8 cellular contexts compared by ENCODE assay signal in the genomic region with DNA sequence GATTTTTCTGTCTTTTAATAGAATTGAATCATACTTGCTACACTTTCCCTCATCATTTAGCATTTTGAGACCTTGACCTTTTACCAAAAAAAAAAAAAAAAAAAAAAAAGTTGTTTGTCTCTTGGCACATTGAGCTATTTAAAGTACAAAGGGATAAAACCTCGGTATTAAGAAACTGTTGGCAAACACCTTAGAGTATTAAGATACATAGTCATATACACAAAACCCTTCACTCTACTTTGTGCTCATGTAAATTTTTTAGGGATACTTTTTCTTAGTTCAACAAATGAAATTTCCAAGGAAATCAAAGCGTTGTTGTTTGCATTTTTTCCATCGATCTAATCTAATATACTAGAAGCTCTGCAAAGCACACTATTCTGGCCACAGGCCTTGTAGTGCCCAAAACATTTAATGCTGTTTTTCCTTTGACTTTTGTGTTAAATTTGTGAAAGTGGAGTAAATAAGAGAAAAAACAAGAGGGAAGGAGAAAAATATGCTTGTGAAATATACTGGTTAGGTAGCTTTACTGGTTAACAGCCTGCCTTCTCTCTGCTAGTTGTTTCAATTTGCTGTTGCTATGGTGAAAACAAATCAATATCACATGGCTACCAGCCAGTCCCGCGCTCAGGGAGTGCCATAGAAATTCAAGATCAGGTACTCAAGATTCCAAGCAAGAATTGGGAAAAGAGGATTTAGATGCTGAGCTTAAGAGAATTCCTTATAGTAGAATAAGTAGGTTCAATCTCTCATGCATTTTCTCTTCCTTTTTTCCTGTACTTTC. TPM values are rescaled to one million over a fixed set of nuclear protein-coding genes. Genes with fewer than 3 reads are reported as not detected.
DNase-seq lines count a peak whose midpoint lies in the region; ATAC-seq and TF ChIP-seq lines count a peak whose summit lies in the region.

No MANE protein-coding gene starts in this region.

- H3K4me1 Mint-ChIP-seq in Caco-2 (ENCODE audit: low read depth, unreplicated experiment) = peaks cover 40% of the 10 kb centered on the region

- H3K4me2 ChIP-seq in trophoblast cell (ENCODE audit: low read length) = peak overlapping the region; percentile 84

- ATAC-seq in GM21619 (IDR thresholded peaks at IDR 0.05; ENCODE audit: unreplicated experiment) (no peak), esophagus mucosa (no peak)

- H3K18ac ChIP-seq in trophoblast cell (ENCODE audit: low read length) = no peak overlapping the region

- POLR2A ChIA-PET in Caco-2 (lab: Charles Lee) = interaction anchor here (0.7 kb wide), 1 partner anchor 1410 kb away, joined by 4 read pairs; no protein-coding TSS in a partner anchor

- CTCF ChIA-PET in Caco-2 (lab: Charles Lee) = interaction anchor here (0.6 to 3.8 kb wide), 2 partner anchors 84 to 115 kb away, joined by 4 to 38 read pairs; no protein-coding TSS in a partner anchor

- H3K4me3 Mint-ChIP-seq in Caco-2 (ENCODE audit: unreplicated experiment) = peak overlapping the region; percentile 95

- H2BK120ac ChIP-seq in trophoblast cell (ENCODE audit: insufficient read depth, low read length, poor library complexity) = no peak overlapping the region

- peaks cover 20% of the 10 kb centered on the region for H3K79me1 ChIP-seq in trophoblast cell (ENCODE audit: low read length)

- H3K27ac ChIP-seq in HUES64 (ENCODE audit: low read depth, low read length) (no peak overlapping the region), VCaP (peak overlapping the region; percentile 81), trophoblast cell (ENCODE audit: low read depth, low read length) (peak overlapping the region; percentile 85)

- WGBS in HUES64 = 81% methylated on average over 5 of the region's 5 CpGs
- WGBS in trophoblast cell (ENCODE audit: extremely low coverage, insufficient coverage, insufficient read length) = no CpG with 5 or more reads among the region's 5 CpGs

- H4K12ac ChIP-seq in trophoblast cell (ENCODE audit: low read depth, low read length) = no peak overlapping the region

- no peak overlapping the region for H3K27ac Mint-ChIP-seq in Caco-2 (ENCODE audit: unreplicated experiment)

- peak overlapping the region; percentile 39 for H2BK5ac ChIP-seq in trophoblast cell (ENCODE audit: low read depth, low read length, poor library complexity)

- H3K9me3 ChIP-seq in Caco-2 (no peaks in the 10 kb centered on the region), HUES64 (ENCODE audit: insufficient read depth, low read depth, low read length) (no peaks in the 10 kb centered on the region), trophoblast cell (ENCODE audit: insufficient read depth, low read depth, low read length) (no peaks in the 10 kb centered on the region)

- no peak overlapping the region for H2AK5ac ChIP-seq in trophoblast cell (ENCODE audit: low read length)

- intact Hi-C loops in Caco-2 (cut with micrococcal nuclease; ENCODE audit: unreplicated experiment) = no loop called here

- BruUV-seq in Caco-2 (replicated peaks; lab: Mats Ljungman, UMichigan) = no TSS peak

- H4K8ac ChIP-seq in trophoblast cell (ENCODE audit: low read depth, low read length) = no peak overlapping the region

- H4K91ac ChIP-seq in trophoblast cell (ENCODE audit: low read depth, low read length) = no peak overlapping the region

- no peaks in the 10 kb centered on the region for H3K27me3 Mint-ChIP-seq in Caco-2 (ENCODE audit: insufficient read depth, unreplicated experiment)

- H3K79me2 ChIP-seq in trophoblast cell (ENCODE audit: control insufficient read depth, insufficient read depth, low read length, poor library complexity) = peaks cover 18% of the 10 kb centered on the region

- H3K4ac ChIP-seq in trophoblast cell (ENCODE audit: low read depth, low read length) = peak overlapping the region; percentile 64

- H3K27me3 ChIP-seq in Caco-2 (replicated peaks; ENCODE audit: control insufficient read depth, insufficient read depth, low read length) = no peaks in the 10 kb centered on the region
- H3K27me3 ChIP-seq in HUES64 (ENCODE audit: insufficient read depth, low read length) = peaks cover 99% of the 10 kb centered on the region
- no peaks in the 10 kb centered on the region for H3K27me3 ChIP-seq in trophoblast cell (ENCODE audit: insufficient read depth, low read length)

- no peak for TF ChIP-seq CTCF in Caco-2 (IDR thresholded peaks at IDR 0.05; ENCODE audit: insufficient read depth in 1 of 2, low read depth in 1 of 2, low read length in 1 of 2, severe bottlenecking in 1 of 2, unreplicated experiment in 1 of 2)
- no peak for TF ChIP-seq CTCF in VCaP (conservative IDR thresholded peaks at IDR 0.05)

- peak in 1 of 2 experiments; percentile 29 for DNase-seq in Caco-2
- DNase-seq in fibroblast of gingiva (ENCODE audit: low read depth) = peak; percentile 57
- DNase-seq in trophoblast cell = peak; percentile 27 to 79
- DNase-seq in NCI-H1694 treated with DMSO at 0.1 percent for 48 hours (lab: John Stamatoyannopoulos, UW) = no peak

- H3K14ac ChIP-seq in trophoblast cell (ENCODE audit: low read length) = no peak overlapping the region

- H3K36me3 ChIP-seq in Caco-2 (ENCODE audit: control insufficient read depth, insufficient read depth, low read length) (no peaks in the 10 kb centered on the region), HUES64 (ENCODE audit: insufficient read depth, low read length) (no peaks in the 10 kb centered on the region), trophoblast cell (ENCODE audit: control insufficient read depth in 1 of 2, insufficient read depth in 2 of 2, low read length in 2 of 2) (peaks cover 3 to 5% of the 10 kb centered on the region in 2 experiments)

- no peak overlapping the region for H3K9ac ChIP-seq in HUES64 (ENCODE audit: low read depth, low read length)
- no peak overlapping the region for H3K9ac ChIP-seq in trophoblast cell (ENCODE audit: low read length)

- H2BK12ac ChIP-seq in trophoblast cell (ENCODE audit: low read length) = no peak overlapping the region

- H3K4me1 ChIP-seq in Caco-2 = peaks cover 50% of the 10 kb centered on the region
- H3K4me1 ChIP-seq in HUES64 (ENCODE audit: insufficient read depth, low read length) = peaks cover 25% of the 10 kb centered on the region
- peaks cover 10 to 12% of the 10 kb centered on the region in 2 experiments for H3K4me1 ChIP-seq in trophoblast cell (ENCODE audit: control insufficient read depth in 1 of 2, insufficient read depth in 2 of 2, low read length in 2 of 2)

- no peak overlapping the region for H3K23ac ChIP-seq in trophoblast cell (ENCODE audit: low read length)

- H3K9me3 Mint-ChIP-seq in Caco-2 (ENCODE audit: unreplicated experiment) = no peaks in the 10 kb centered on the region

- H3K4me3 ChIP-seq in Caco-2 (ENCODE audit: low read depth, low read length) = peak overlapping the region; percentile 51
- peak overlapping the region; percentile 64; the same call in 1 of the 2 replicates for H3K4me3 ChIP-seq in HUES64 (ENCODE audit: low read length)
- no peak overlapping the region for H3K4me3 ChIP-seq in trophoblast cell (ENCODE audit: low read depth, low read length)

- peaks cover 31% of the 10 kb centered on the region for H3K36me3 Mint-ChIP-seq in Caco-2 (ENCODE audit: insufficient read depth, unreplicated experiment)

- H2AFZ ChIP-seq in trophoblast cell (ENCODE audit: insufficient read depth, low read length, poor library complexity) = no peak overlapping the region

RNA-seq across cellular contexts. Expression of a gene that starts 2.6 kb away (rescaled TPM):
- 41.6 TPM in 2 replicates for total RNA-seq in Caco-2 (2022)
- polyA plus RNA-seq in HUES64 (2013, experiment 1 of 2) = 2.5 TPM
- 4.7 TPM for polyA plus RNA-seq in HUES64 (2013, experiment 2 of 2)
- 173 and 175 TPM in 2 replicates for polyA plus RNA-seq in trophoblast cell (2013)
- 28.1 TPM for total RNA-seq in esophagus mucosa
